In genomic region chr14:65193891-65194290, GRCh38 we compare ENCODE assay signal across 27 cellular contexts.
"Had no signal": no experiment of that assay in that cellular context is flagged by ENCODE, and none has a peak within 500 bp of the region (broad histone marks: within the 10 kb centered on the region; RNA-seq: fewer than 3 reads in every experiment).

No MANE protein-coding gene starts in this region.

- H3K4me1 ChIP-seq: Peyer's patch, SJCRH30 had no signal

- DNase-seq: activated CD4-positive, alpha-beta T cell treated with anti-CD3 and anti-CD28 coated beads for 1 hour; activated CD4-positive, alpha-beta T cell treated with anti-CD3 and anti-CD28 coated beads, Interleukin-2, amount 10 ng/mL, durations not matched to agents 24 days and 14 days; activated CD4-positive, alpha-beta T cell treated with anti-CD3 and anti-CD28 coated beads, Interleukin-2, amount 50 U/mL, for 48 hours; activated CD8-positive, alpha-beta memory T cell treated with anti-CD3 and anti-CD28 coated beads, Interleukin-2, amount 10 ng/mL, durations not matched to agents 7 days and 5 days; activated effector memory CD4-positive, alpha-beta T cell treated with Interleukin-2 at 50 U/mL for 16 hours; activated naive CD4-positive, alpha-beta T cell; activated naive CD8-positive, alpha-beta T cell treated with anti-CD3 and anti-CD28 coated beads, Interleukin-2, amount 50 U/mL, for 24 hours; activated T-cell treated with anti-CD3 and anti-CD28 coated beads, Interleukin-2, amount 50 U/mL, for 24 hours; amniotic stem cell; brain microvascular endothelial cell; NCI-H1105 treated with DMSO at 0.1 percent for 48 hours; NCI-H1436 treated with DMSO at 0.1 percent for 48 hours; NCI-H187; NCI-H2081; NCI-H446; NCI-H524 treated with DMSO at 0.1 percent for 48 hours; NCI-H748 treated with DMSO at 0.1 percent for 48 hours; NK-92 treated with Interleukin-12 subunit alpha and Interleukin-12 subunit beta, amount 100 ng/mL, for 24 hours; Peyer's patch; Right ventricle myocardium superior; SJCRH30; SK-N-SH had no signal

- H3K9ac ChIP-seq: SK-N-SH had no signal

- H3K9me3 ChIP-seq: Peyer's patch, SJCRH30, SK-N-SH had no signal

- ATAC-seq: activated CD8-positive, alpha-beta memory T cell treated with anti-CD3 and anti-CD28 coated beads, Interleukin-2, amount 10 ng/mL, durations not matched to agents 7 days and 5 days; activated naive CD4-positive, alpha-beta T cell treated with anti-CD3 and anti-CD28 coated beads, Interleukin-2, amount 50 U/mL, for 72 hours; activated naive CD8-positive, alpha-beta T cell treated with anti-CD3 and anti-CD28 coated beads, Interleukin-2, amount 50 U/mL, for 24 hours; WTC11 had no signal

- H3K4me3 ChIP-seq: cardiac muscle cell, Peyer's patch, SJCRH30 had no signal

- H3K27ac ChIP-seq: brain microvascular endothelial cell, cardiac muscle cell, Peyer's patch, RWPE1, SJCRH30 had no signal

- FAIRE-seq: astrocyte had no signal

- H3K4me2 ChIP-seq: SK-N-SH had no signal

- H3K27me3 ChIP-seq: brain microvascular endothelial cell, cardiac muscle cell, Peyer's patch, SJCRH30 had no signal

- H3K9me2 ChIP-seq: SK-N-SH had no signal

- H3K36me3 ChIP-seq: brain microvascular endothelial cell, cardiac muscle cell, Peyer's patch, SJCRH30 had no signal
